ENCODE assay signal across 17 cellular contexts in the genomic region with DNA sequence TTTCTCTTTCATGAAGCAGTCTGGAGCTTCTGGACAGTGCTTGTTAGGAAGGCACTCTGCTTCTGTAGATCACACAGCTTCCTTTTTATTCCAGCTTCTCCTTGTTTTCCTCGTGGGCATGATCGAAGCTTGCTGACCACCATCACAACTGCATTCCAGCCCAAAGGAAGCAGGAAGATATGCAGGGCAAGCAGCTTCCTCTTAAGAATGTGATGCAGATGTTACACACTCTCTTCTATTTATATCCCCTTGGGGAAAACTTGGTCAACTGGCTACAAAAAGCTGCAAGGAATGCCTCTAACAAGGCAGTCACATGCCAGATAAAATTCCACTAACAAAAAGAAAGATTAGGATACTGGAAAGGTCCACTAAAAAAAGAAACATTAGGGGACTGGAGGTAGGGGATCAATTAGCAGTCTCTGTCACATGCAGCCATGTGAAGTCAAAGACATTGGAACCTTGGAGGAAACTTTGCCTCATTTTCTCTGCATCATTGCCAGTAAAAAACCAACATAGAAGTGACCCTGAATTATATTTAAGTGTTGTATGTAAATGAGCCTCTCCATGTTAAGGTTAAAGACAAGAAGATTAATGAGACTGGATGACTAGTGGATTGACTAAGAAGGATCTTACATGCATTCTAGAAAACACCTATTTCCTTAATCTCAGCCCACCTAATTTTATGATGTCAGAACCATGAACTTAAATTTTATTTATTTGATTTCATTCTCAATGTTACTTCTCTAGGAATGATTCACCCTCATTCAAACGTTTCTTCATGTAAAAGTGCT.
A peak's percentile ranks its signal among the peaks of the same experiment; 100 is the strongest.
DNase-seq lines count a peak whose midpoint lies in the region; ATAC-seq and TF ChIP-seq lines count a peak whose summit lies in the region.
"Had no signal": no experiment of that assay in that cellular context is flagged by ENCODE, and none has a peak within 500 bp of the region (broad histone marks: within the 10 kb centered on the region; RNA-seq: fewer than 3 reads in every experiment).

No MANE protein-coding gene starts in this region.

- peak overlapping the region; percentile 26 for H2AFZ ChIP-seq in ACC112 (ENCODE audit: low read length, unreplicated experiment)
- peak overlapping the region; percentile 17 for H2AFZ ChIP-seq in hepatocyte

- CTCF ChIA-PET in WTC11 (lab: Charles Lee), result interaction anchor here (0.6 kb wide), 1 partner anchor 67 kb away, joined by 3 read pairs; no protein-coding TSS in a partner anchor
- CTCF ChIA-PET in HEK293T (lab: Yijun Ruan, JAX), result no interaction called here

- intact Hi-C loops in uterus (cut with DNase I; ENCODE audit: low total_unique reads), result no loop called here

- H3K79me2 ChIP-seq in ACC112 (ENCODE audit: control insufficient read depth, insufficient read depth, low read length, unreplicated experiment) (no peaks in the 10 kb centered on the region), hepatocyte (no peaks in the 10 kb centered on the region)

- TF ChIP-seq POLR2A in uterus (IDR thresholded peaks at IDR 0.05), result no peak

- H3K27ac ChIP-seq in ACC112 (ENCODE audit: low read depth, low read length), result no peak overlapping the region
- no peak overlapping the region for H3K27ac ChIP-seq in hepatocyte
- no peak overlapping the region for H3K27ac ChIP-seq in uterus
- H3K27ac ChIP-seq: dorsolateral prefrontal cortex had no signal

- H3K9me2 ChIP-seq in hepatocyte (replicated peaks; ENCODE audit: insufficient read depth), result no peaks in the 10 kb centered on the region

- H3K36me3 ChIP-seq in ACC112 (ENCODE audit: insufficient read depth, low read length) (no peaks in the 10 kb centered on the region), hepatocyte (replicated peaks; ENCODE audit: insufficient read depth, low read depth) (no peaks in the 10 kb centered on the region), uterus (no peaks in the 10 kb centered on the region)

- peaks cover 5% of the 10 kb centered on the region for H3K9me3 Mint-ChIP-seq in WTC11
- H3K9me3 Mint-ChIP-seq: activated naive CD4-positive, alpha-beta T cell treated with anti-CD3 and anti-CD28 coated beads for 36 hours had no signal

- no peaks in the 10 kb centered on the region for H3K9me3 ChIP-seq in hepatocyte (ENCODE audit: low read depth)
- H3K9me3 ChIP-seq in uterus, result no peaks in the 10 kb centered on the region

- ATAC-seq in WTC11, result peak; percentile 36; the same call in 1 of the 2 replicates

- H3K27me3 Mint-ChIP-seq in WTC11 (ENCODE audit: low read depth), result no peaks in the 10 kb centered on the region

- no peaks in the 10 kb centered on the region for H3K36me3 Mint-ChIP-seq in WTC11
- H3K36me3 Mint-ChIP-seq: memory B cell had no signal

- no peak for TF ChIP-seq CTCF in WTC11 (IDR thresholded peaks at IDR 0.05)
- no peak for TF ChIP-seq CTCF in hepatocyte (IDR thresholded peaks at IDR 0.05; ENCODE audit: poor library complexity)
- TF ChIP-seq CTCF in uterus (IDR thresholded peaks at IDR 0.05), result no peak

- H3K4me1 ChIP-seq in ACC112 (ENCODE audit: control insufficient read depth, insufficient read depth, low read length, unreplicated experiment), result peaks cover 5% of the 10 kb centered on the region
- no peaks in the 10 kb centered on the region for H3K4me1 ChIP-seq in hepatocyte (ENCODE audit: insufficient read depth)
- H3K4me1 ChIP-seq in uterus, result no peaks in the 10 kb centered on the region

- H3K27ac Mint-ChIP-seq in WTC11, result no peak overlapping the region
- H3K27ac Mint-ChIP-seq: activated naive CD4-positive, alpha-beta T cell treated with anti-CD3 and anti-CD28 coated beads for 36 hours; memory B cell had no signal

- H3K4me3 ChIP-seq in ACC112 (ENCODE audit: low read depth, low read length) (no peak overlapping the region), hepatocyte (no peak overlapping the region), uterus (no peak overlapping the region)
- H3K4me3 ChIP-seq: dorsolateral prefrontal cortex had no signal

- DNase-seq in ELR (ENCODE audit: low read depth) (peak; percentile 28), WTC11 (ENCODE audit: low spot score) (no peak), hepatocyte (ENCODE audit: low spot score) (no peak), HEK293T (ENCODE audit: extremely low spot score) (no peak), uterus (no peak), UCSD-AML1 (lab: John Stamatoyannopoulos, UW; ENCODE audit: unreplicated experiment) (no peak), cortex of kidney (lab: John Stamatoyannopoulos, UW) (no peak)
- DNase-seq: activated CD4-positive, CD25-positive, alpha-beta regulatory T cell; activated naive CD4-positive, alpha-beta T cell treated with anti-CD3 and anti-CD28 coated beads for 36 hours; COR-L47; dorsolateral prefrontal cortex; hypothalamus; NCI-H82; posterior cingulate gyrus; Right ventricle myocardium superior had no signal

- 55% methylated on average over 3 of the region's 3 CpGs for WGBS in hepatocyte (ENCODE audit: low lambda C conversion rate, missing lambda C conversion rate)

- H3K27me3 ChIP-seq in ACC112 (ENCODE audit: insufficient read depth, low read length) (peaks cover 6% of the 10 kb centered on the region; the same call in 1 of the 2 replicates), hepatocyte (no peaks in the 10 kb centered on the region), uterus (no peaks in the 10 kb centered on the region)
- H3K27me3 ChIP-seq: dorsolateral prefrontal cortex had no signal

- H3K4me2 ChIP-seq in hepatocyte, result no peak overlapping the region

- H3K4me3 Mint-ChIP-seq in WTC11, result no peak overlapping the region
- H3K4me3 Mint-ChIP-seq: activated naive CD4-positive, alpha-beta T cell treated with anti-CD3 and anti-CD28 coated beads for 36 hours; memory B cell had no signal

- peaks cover 7% of the 10 kb centered on the region for H3K4me1 Mint-ChIP-seq in WTC11
- H3K4me1 Mint-ChIP-seq: memory B cell had no signal

- POLR2A ChIA-PET in WTC11 (lab: Charles Lee) (no interaction called here), HEK293T (lab: Yijun Ruan, JAX) (no interaction called here)

- no peaks in the 10 kb centered on the region for H4K20me1 ChIP-seq in hepatocyte (ENCODE audit: insufficient read depth, poor library complexity, severe bottlenecking)

TF ChIP-seq in WTC11, 78 proteins besides CTCF, POLR2A, EP300 and RAD21 (continues in another document):
- TF ChIP-seq, protein P1, sequence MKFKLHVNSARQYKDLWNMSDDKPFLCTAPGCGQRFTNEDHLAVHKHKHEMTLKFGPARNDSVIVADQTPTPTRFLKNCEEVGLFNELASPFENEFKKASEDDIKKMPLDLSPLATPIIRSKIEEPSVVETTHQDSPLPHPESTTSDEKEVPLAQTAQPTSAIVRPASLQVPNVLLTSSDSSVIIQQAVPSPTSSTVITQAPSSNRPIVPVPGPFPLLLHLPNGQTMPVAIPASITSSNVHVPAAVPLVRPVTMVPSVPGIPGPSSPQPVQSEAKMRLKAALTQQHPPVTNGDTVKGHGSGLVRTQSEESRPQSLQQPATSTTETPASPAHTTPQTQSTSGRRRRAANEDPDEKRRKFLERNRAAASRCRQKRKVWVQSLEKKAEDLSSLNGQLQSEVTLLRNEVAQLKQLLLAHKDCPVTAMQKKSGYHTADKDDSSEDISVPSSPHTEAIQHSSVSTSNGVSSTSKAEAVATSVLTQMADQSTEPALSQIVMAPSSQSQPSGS (CRISPR knock-in tag; IDR thresholded peaks at IDR 0.05; ENCODE audit: borderline replicate concordance, low read depth), result no peak

TF ChIP-seq in HEK293T, 16 proteins besides CTCF, POLR2A, EP300 and RAD21:
- TF ChIP-seq LEF1 (IDR thresholded peaks at IDR 0.05; ENCODE audit: borderline replicate concordance) (no peak), SUZ12 (IDR thresholded peaks at IDR 0.05) (no peak), HDGF (IDR thresholded peaks at IDR 0.05; ENCODE audit: borderline replicate concordance) (no peak), BHLHE40 (IDR thresholded peaks at IDR 0.05; ENCODE audit: borderline replicate concordance) (no peak), CTBP1 (IDR thresholded peaks at IDR 0.05; ENCODE audit: borderline replicate concordance) (no peak), FOXK2 (IDR thresholded peaks at IDR 0.05) (no peak), ELF4 (IDR thresholded peaks at IDR 0.05) (no peak), ZNF384 (IDR thresholded peaks at IDR 0.05) (no peak), ARNT (IDR thresholded peaks at IDR 0.05) (no peak), NFRKB (IDR thresholded peaks at IDR 0.05) (no peak), SP1 (IDR thresholded peaks at IDR 0.05) (no peak), L3MBTL2 (conservative IDR thresholded peaks at IDR 0.05) (no peak)
- TF ChIP-seq, protein P2, sequence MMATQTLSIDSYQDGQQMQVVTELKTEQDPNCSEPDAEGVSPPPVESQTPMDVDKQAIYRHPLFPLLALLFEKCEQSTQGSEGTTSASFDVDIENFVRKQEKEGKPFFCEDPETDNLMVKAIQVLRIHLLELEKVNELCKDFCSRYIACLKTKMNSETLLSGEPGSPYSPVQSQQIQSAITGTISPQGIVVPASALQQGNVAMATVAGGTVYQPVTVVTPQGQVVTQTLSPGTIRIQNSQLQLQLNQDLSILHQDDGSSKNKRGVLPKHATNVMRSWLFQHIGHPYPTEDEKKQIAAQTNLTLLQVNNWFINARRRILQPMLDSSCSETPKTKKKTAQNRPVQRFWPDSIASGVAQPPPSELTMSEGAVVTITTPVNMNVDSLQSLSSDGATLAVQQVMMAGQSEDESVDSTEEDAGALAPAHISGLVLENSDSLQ (IDR thresholded peaks at IDR 0.05), result no peak
